In genomic region chr11:19525714-19526113, GRCh38 we compare ENCODE assay signal across 25 cellular contexts.
DNase-seq lines count a peak whose midpoint lies in the region; ATAC-seq and TF ChIP-seq lines count a peak whose summit lies in the region.
"Had no signal": no experiment of that assay in that cellular context is flagged by ENCODE, and none has a peak within 500 bp of the region (broad histone marks: within the 10 kb centered on the region; RNA-seq: fewer than 3 reads in every experiment).

No MANE protein-coding gene starts in this region.

- H3K36me3 ChIP-seq in H7 (replicated peaks; ENCODE audit: control insufficient read depth, insufficient read depth, low read length), result no peaks in the 10 kb centered on the region
- no peaks in the 10 kb centered on the region for H3K36me3 ChIP-seq in body of pancreas (replicated peaks in 1 of 2; ENCODE audit: insufficient read depth in 1 of 2, low read depth in 2 of 2)
- H3K36me3 ChIP-seq in transverse colon, result no peaks in the 10 kb centered on the region
- H3K36me3 ChIP-seq: MG63, SJSA1 had no signal

- TF ChIP-seq CTCF in body of pancreas (IDR thresholded peaks at IDR 0.05) (no peak), transverse colon (IDR thresholded peaks at IDR 0.05) (no peak)

- TF ChIP-seq POLR2A in body of pancreas (IDR thresholded peaks at IDR 0.05), result no peak
- no peak for TF ChIP-seq POLR2A in transverse colon (IDR thresholded peaks at IDR 0.05)

- in situ Hi-C loops in transverse colon (cut with MboI; ENCODE audit: low pct_ligation_motif_present in 1 of 4, low pct_unique_long_range_greater_than_20kb in 1 of 4, low sequenced_read_pairs in 3 of 4), result loop anchor here in 2 of 4 donors (25.0 kb wide), 2 partner anchors 213 to 463 kb away; partner anchors contain the start of gene MRGPRX2 (in 2 of the 2)

- no peak for TF ChIP-seq EP300 in transverse colon (IDR thresholded peaks at IDR 0.05; ENCODE audit: low read depth)

- H3K9me3 ChIP-seq in body of pancreas (no peaks in the 10 kb centered on the region), transverse colon (no peaks in the 10 kb centered on the region)
- H3K9me3 ChIP-seq: MG63, SJSA1 had no signal

- DNase-seq in H7, result peak; percentile 37
- no peak for DNase-seq in body of pancreas
- peak; percentile 40 for DNase-seq in iPS-NIHi7 (ENCODE audit: extremely low spot score)
- no peak for DNase-seq in transverse colon
- no peak for DNase-seq in head of caudate nucleus
- DNase-seq in cerebellar cortex (ENCODE audit: low spot score), result no peak
- no peak for DNase-seq in DMS 273 treated with DMSO at 0.1 percent for 48 hours (lab: John Stamatoyannopoulos, UW)
- DNase-seq: Calu3; CD8-positive, alpha-beta memory T cell; GOT3; IMR-90; KG1; MG63; NCI-H1105 treated with DMSO at 0.1 percent for 48 hours; NCI-H146; NCI-H1930; NCI-H2107; NCI-H446; NCI-H526; NCI-H82; NK-92 treated with Interleukin-12 subunit alpha and Interleukin-12 subunit beta, amount 100 ng/mL, for 24 hours; PC-3 had no signal

- ATAC-seq in body of pancreas, result peak; percentile 49
- ATAC-seq: HCT116, PC-3, Right ventricle myocardium inferior had no signal

- no peak overlapping the region for H3K4me3 ChIP-seq in H7 (ENCODE audit: insufficient read depth, low read depth, low read length)
- no peak overlapping the region for H3K4me3 ChIP-seq in body of pancreas
- no peak overlapping the region for H3K4me3 ChIP-seq in transverse colon
- H3K4me3 ChIP-seq: MG63, SJSA1 had no signal

- intact Hi-C loops in body of pancreas (cut with DNase I), result no loop called here
- intact Hi-C loops in transverse colon (cut with DNase I; ENCODE audit: low total_unique reads), result no loop called here
- intact Hi-C loops in head of caudate nucleus (cut with DNase I), result no loop called here

- H3K27ac ChIP-seq in body of pancreas (no peak overlapping the region), transverse colon (no peak overlapping the region)
- H3K27ac ChIP-seq: SJSA1 had no signal

- WGBS in body of pancreas, 2 donors, result 69 to 74% methylated on average over 5 of the region's 5 CpGs
- 67 to 80% methylated on average over 5 of the region's 5 CpGs for WGBS in transverse colon (ENCODE audit: low coverage in 1 of 2), 2 donors

- H3K4me1 ChIP-seq in body of pancreas, result peaks cover 12% of the 10 kb centered on the region
- peaks cover 0 to 4% (median 0%) of the 10 kb centered on the region in 4 donors for H3K4me1 ChIP-seq in transverse colon
- H3K4me1 ChIP-seq: SJSA1 had no signal

- no peaks in the 10 kb centered on the region for H3K27me3 ChIP-seq in H7 (ENCODE audit: control insufficient read depth, insufficient read depth, low read length)
- H3K27me3 ChIP-seq in body of pancreas, result no peaks in the 10 kb centered on the region
- H3K27me3 ChIP-seq in transverse colon, result no peaks in the 10 kb centered on the region
- H3K27me3 ChIP-seq: MG63, SJSA1 had no signal

Comparison
In these comparisons a context has a peak if more than half of its experiments do, and no peak if none do; other contexts are left out.
1. DNase-seq: peak in H7 (single experiment) and iPS-NIHi7 (single experiment); none in body of pancreas (0 of 4), transverse colon (single experiment), head of caudate nucleus (0 of 42), cerebellar cortex (single experiment) and DMS 273 treated with DMSO at 0.1 percent for 48 hours (single experiment).